In the genomic region with DNA sequence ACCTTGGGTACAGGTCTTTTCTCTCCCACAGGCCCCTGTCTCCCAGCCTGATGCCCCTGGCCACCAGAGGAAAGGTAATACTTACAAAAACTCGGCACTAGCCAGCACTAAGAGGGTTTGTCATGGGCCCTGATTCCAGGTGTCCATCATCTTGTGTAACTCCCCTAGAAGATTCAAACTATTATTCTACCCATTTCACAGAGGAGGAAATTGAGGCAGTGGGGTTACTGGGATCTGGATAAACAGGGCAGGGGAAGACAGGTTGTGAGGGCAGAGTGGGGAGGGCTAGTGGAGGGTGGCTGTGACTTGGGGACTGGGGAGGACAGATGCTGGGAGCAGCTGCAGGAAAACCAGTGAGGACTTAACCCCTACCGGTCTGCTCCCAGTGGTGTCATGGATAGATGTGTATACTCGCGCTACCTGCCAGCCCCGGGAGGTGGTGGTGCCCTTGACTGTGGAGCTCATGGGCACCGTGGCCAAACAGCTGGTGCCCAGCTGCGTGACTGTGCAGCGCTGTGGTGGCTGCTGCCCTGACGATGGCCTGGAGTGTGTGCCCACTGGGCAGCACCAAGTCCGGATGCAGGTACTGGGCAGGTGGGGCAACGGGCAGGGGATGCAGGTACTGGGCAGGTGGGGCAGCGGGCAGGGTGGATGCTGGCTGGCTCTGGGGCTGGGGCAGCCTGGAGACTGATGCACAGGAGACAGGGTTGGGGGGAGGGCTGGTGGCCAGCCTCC, we compare ENCODE assay signal across 1 cellular context.
TF ChIP-seq lines count a peak whose summit lies in the region.

No MANE protein-coding gene starts in this region.

TF ChIP-seq in IMR-90, 13 proteins besides CTCF, POLR2A, EP300 and RAD21:
- TF ChIP-seq NFE2L2 (IDR thresholded peaks at IDR 0.05; ENCODE audit: low read depth, low read length) (no peak), MAZ (IDR thresholded peaks at IDR 0.05; ENCODE audit: borderline replicate concordance, low read depth, low read length) (no peak), FOS (IDR thresholded peaks at IDR 0.05; ENCODE audit: low read depth, low read length) (no peak), CHD1 (IDR thresholded peaks at IDR 0.05; ENCODE audit: low read depth, low read length) (no peak), ELK1 (IDR thresholded peaks at IDR 0.05; ENCODE audit: borderline replicate concordance, low read depth, low read length) (no peak), RFX5 (IDR thresholded peaks at IDR 0.05; ENCODE audit: low read depth, low read length) (no peak), RCOR1 (IDR thresholded peaks at IDR 0.05; ENCODE audit: insufficient replicate concordance, low read length) (no peak), MXI1 (IDR thresholded peaks at IDR 0.05; ENCODE audit: borderline replicate concordance, low read depth, low read length) (no peak), CEBPB (IDR thresholded peaks at IDR 0.05; ENCODE audit: low read depth, low read length) (no peak), MAFK (IDR thresholded peaks at IDR 0.05; ENCODE audit: low read depth, low read length) (no peak), BHLHE40 (IDR thresholded peaks at IDR 0.05; ENCODE audit: low read depth, low read length) (no peak), SMC3 (IDR thresholded peaks at IDR 0.05; ENCODE audit: low read depth, low read length) (no peak)
- TF ChIP-seq, protein P1, sequence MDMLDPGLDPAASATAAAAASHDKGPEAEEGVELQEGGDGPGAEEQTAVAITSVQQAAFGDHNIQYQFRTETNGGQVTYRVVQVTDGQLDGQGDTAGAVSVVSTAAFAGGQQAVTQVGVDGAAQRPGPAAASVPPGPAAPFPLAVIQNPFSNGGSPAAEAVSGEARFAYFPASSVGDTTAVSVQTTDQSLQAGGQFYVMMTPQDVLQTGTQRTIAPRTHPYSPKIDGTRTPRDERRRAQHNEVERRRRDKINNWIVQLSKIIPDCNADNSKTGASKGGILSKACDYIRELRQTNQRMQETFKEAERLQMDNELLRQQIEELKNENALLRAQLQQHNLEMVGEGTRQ (IDR thresholded peaks at IDR 0.05; ENCODE audit: low read depth, low read length) = no peak
